In the genomic region with DNA sequence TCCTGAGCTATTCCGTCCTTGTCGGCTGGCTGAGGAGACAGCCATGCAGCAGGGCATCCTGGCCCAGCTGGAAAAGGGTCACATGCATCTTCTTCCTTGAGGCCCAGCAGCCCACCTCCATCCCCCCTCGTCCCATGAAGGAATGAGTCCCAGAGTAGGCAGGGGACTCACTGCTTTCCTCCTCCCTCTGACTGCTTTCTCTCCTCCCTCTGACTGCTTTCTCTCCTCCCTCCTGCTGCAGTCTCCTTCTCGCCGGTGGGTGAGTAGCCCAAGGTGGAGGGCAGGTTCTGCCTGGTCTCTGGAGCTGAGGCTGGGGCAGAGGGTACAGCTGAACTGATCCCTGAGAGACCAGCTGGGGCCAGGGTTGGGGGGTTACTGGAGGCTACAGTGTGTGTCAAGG, we compare ENCODE assay signal across 19 cellular contexts. TPM values are rescaled to one million over a fixed set of nuclear protein-coding genes. Genes with fewer than 3 reads are reported as not detected.
"Had no signal": no experiment of that assay in that cellular context is flagged by ENCODE, and none has a peak within 500 bp of the region (broad histone marks: within the 10 kb centered on the region; RNA-seq: fewer than 3 reads in every experiment).

No MANE protein-coding gene starts in this region.

- H3K4me3 ChIP-seq: colonic mucosa, hepatocyte, mucosa of descending colon, ovary, smooth muscle cell, suprapubic skin, thyroid gland, upper lobe of left lung, uterus had no signal

- H3K27ac ChIP-seq: colonic mucosa, foreskin keratinocyte, hepatocyte, ovary, suprapubic skin, thyroid gland, upper lobe of left lung, uterus had no signal

- DNase-seq: colonic mucosa; dermis blood vessel endothelial cell; foreskin keratinocyte; head of caudate nucleus; kidney glomerular epithelial cell; mammary epithelial cell; mucosa of descending colon; naive thymus-derived CD8-positive, alpha-beta T cell; nucleus accumbens; ovary; right cardiac atrium; stimulated activated CD4-positive, alpha-beta T cell treated with anti-CD3 and anti-CD28 coated beads, Interleukin-2, amount 100 ng/mL, for 48 hours; stimulated activated naive CD4-positive, alpha-beta T cell treated with Interleukin-2 at 50 U/mL for 16 hours; thyroid gland; upper lobe of left lung; uterus had no signal

- H3K9me3 ChIP-seq: colonic mucosa, mucosa of descending colon, ovary, suprapubic skin, thyroid gland, upper lobe of left lung, uterus had no signal

- H3K4me1 ChIP-seq: colonic mucosa, foreskin keratinocyte, suprapubic skin, thyroid gland, upper lobe of left lung, uterus had no signal

- H3K4me2 ChIP-seq: hepatocyte, smooth muscle cell had no signal

- H3K27me3 ChIP-seq: colonic mucosa, ovary, thyroid gland, upper lobe of left lung, uterus had no signal

- H2AFZ ChIP-seq: hepatocyte had no signal

- H3K36me3 ChIP-seq: colonic mucosa, ovary, suprapubic skin, thyroid gland, upper lobe of left lung, uterus had no signal

RNA-seq across cellular contexts. Expression of gene NTRK1, which starts 13.5 kb away (rescaled TPM):
- polyA plus RNA-seq: hepatocyte, mammary epithelial cell had no signal

RNA-seq across cellular contexts. Expression of gene INSRR, which starts 15.2 kb away (rescaled TPM):
- polyA plus RNA-seq: foreskin keratinocyte; hepatocyte; mammary epithelial cell; naive thymus-derived CD8-positive, alpha-beta T cell had no signal

RNA-seq across cellular contexts. Expression of gene PEAR1, which starts 19.4 kb away (rescaled TPM):
- polyA plus RNA-seq: naive thymus-derived CD8-positive, alpha-beta T cell had no signal

RNA-seq across cellular contexts. Expression of gene LRRC71, which starts 46.3 kb away (rescaled TPM):
- polyA plus RNA-seq: foreskin keratinocyte; hepatocyte; mammary epithelial cell; naive thymus-derived CD8-positive, alpha-beta T cell; smooth muscle cell had no signal
